In genomic region chrX:112646651-112647050, GRCh38 we compare ENCODE assay signal across 1 cellular context.
TF ChIP-seq lines count a peak whose summit lies in the region.

No MANE protein-coding gene starts in this region.

TF ChIP-seq in GM12878, 131 proteins besides CTCF, POLR2A, EP300 and RAD21:
- TF ChIP-seq RELB (IDR thresholded peaks at IDR 0.05; ENCODE audit: low read depth) (peak; percentile 23; the same call in 1 of the 2 replicates), E2F4 (IDR thresholded peaks at IDR 0.05; ENCODE audit: low read depth, low read length) (no peak)
